Comparison of ENCODE assay signal across 8 cellular contexts in genomic region chr20:49508435-49509199, GRCh38. TPM values are rescaled to one million over a fixed set of nuclear protein-coding genes. Genes with fewer than 3 reads are reported as not detected.
DNase-seq lines count a peak whose midpoint lies in the region; ATAC-seq and TF ChIP-seq lines count a peak whose summit lies in the region.

No MANE protein-coding gene starts in this region.

- DNase-seq in DMS 273 treated with DMSO at 0.1 percent for 48 hours (lab: John Stamatoyannopoulos, UW) (peak; percentile 65), HuH-7 (ENCODE audit: low spot score) (peak; percentile 59), NOMO-1 treated with DMSO at 0.1 percent for 48 hours (lab: John Stamatoyannopoulos, UW; ENCODE audit: unreplicated experiment) (peak; percentile 62), breast epithelium (ENCODE audit: low spot score in 2 of 2) (no peak), upper lobe of left lung (no peak), activated gamma-delta T cell (lab: John Stamatoyannopoulos, UW) (no peak)
- DNase-seq in activated naive CD4-positive, alpha-beta T cell treated with anti-CD3 and anti-CD28 coated beads, Interleukin-2, amount 10 ng/mL, durations not matched to agents 7 days and 5 days, result no peak

- ATAC-seq in upper lobe of left lung (ENCODE audit: low FRiP score in 2 of 2), result no peak

- H3K27me3 ChIP-seq in breast epithelium, result no peaks in the 10 kb centered on the region
- peaks cover 0 to 3% (median 0%) of the 10 kb centered on the region in 4 donors for H3K27me3 ChIP-seq in liver (ENCODE audit: control insufficient read depth in 4 of 4, insufficient read depth in 4 of 4, low read length in 3 of 4)
- H3K27me3 ChIP-seq in upper lobe of left lung, result no peaks in the 10 kb centered on the region

- no peak overlapping the region for H3K4me3 Mint-ChIP-seq in activated naive CD4-positive, alpha-beta T cell treated with anti-CD3 and anti-CD28 coated beads, Interleukin-2, amount 10 ng/mL, durations not matched to agents 7 days and 5 days

- peak; percentile 87 to 88 for TF ChIP-seq RAD21 in liver (IDR thresholded peaks at IDR 0.05)

- H3K9ac ChIP-seq in liver (ENCODE audit: low read depth in 1 of 2, low read length in 2 of 2), result no peak overlapping the region

- peaks cover 67% of the 10 kb centered on the region for H3K27me3 Mint-ChIP-seq in activated naive CD4-positive, alpha-beta T cell treated with anti-CD3 and anti-CD28 coated beads, Interleukin-2, amount 10 ng/mL, durations not matched to agents 7 days and 5 days

- no peak overlapping the region for H3K27ac ChIP-seq in breast epithelium
- H3K27ac ChIP-seq in liver (ENCODE audit: low read depth in 1 of 2, low read length in 2 of 2), result no peak overlapping the region
- H3K27ac ChIP-seq in upper lobe of left lung, result no peak overlapping the region

- H3K36me3 ChIP-seq in breast epithelium, result no peaks in the 10 kb centered on the region
- H3K36me3 ChIP-seq in liver (ENCODE audit: control insufficient read depth in 4 of 4, insufficient read depth in 3 of 4, low read depth in 1 of 4, low read length in 3 of 4), result no peaks in the 10 kb centered on the region
- H3K36me3 ChIP-seq in upper lobe of left lung, result no peaks in the 10 kb centered on the region

- no peaks in the 10 kb centered on the region for H3K4me1 Mint-ChIP-seq in activated naive CD4-positive, alpha-beta T cell treated with anti-CD3 and anti-CD28 coated beads, Interleukin-2, amount 10 ng/mL, durations not matched to agents 7 days and 5 days

- TF ChIP-seq POLR2A in breast epithelium (IDR thresholded peaks at IDR 0.05) (no peak), upper lobe of left lung (IDR thresholded peaks at IDR 0.05) (no peak)

- peak in 2 of 3 donors; percentile 34 to 52 for TF ChIP-seq CTCF in breast epithelium (IDR thresholded peaks at IDR 0.05)
- TF ChIP-seq CTCF in liver (IDR thresholded peaks at IDR 0.05; ENCODE audit: low read depth, low read length, missing input control), result peak; percentile 54
- peak in 3 of 6 experiments; percentile 31 to 47 (median 38) for TF ChIP-seq CTCF in upper lobe of left lung (IDR thresholded peaks at IDR 0.05)

- intact Hi-C loops in breast epithelium (cut with DNase I; ENCODE audit: low total_unique reads), result no loop called here

- 50% methylated on average over 14 of the region's 14 CpGs for WGBS in liver
- WGBS in upper lobe of left lung, 2 donors, result 59 to 66% methylated on average over 13 to 14 of the region's 14 CpGs

- no peaks in the 10 kb centered on the region for H3K36me3 Mint-ChIP-seq in activated naive CD4-positive, alpha-beta T cell treated with anti-CD3 and anti-CD28 coated beads, Interleukin-2, amount 10 ng/mL, durations not matched to agents 7 days and 5 days

- no peak for TF ChIP-seq EP300 in upper lobe of left lung (IDR thresholded peaks at IDR 0.05)

- CTCF ChIA-PET in activated naive CD4-positive, alpha-beta T cell treated with anti-CD3 and anti-CD28 coated beads, Interleukin-2, amount 10 ng/mL, durations not matched to agents 7 days and 5 days (lab: Charles Lee), result interaction anchor here (1.0 to 4.2 kb wide), 9 partner anchors 10 to 174 kb away, joined by 3 to 23 read pairs (median 6); no protein-coding TSS in a partner anchor

- no peaks in the 10 kb centered on the region for H3K4me1 ChIP-seq in breast epithelium
- no peaks in the 10 kb centered on the region for H3K4me1 ChIP-seq in liver (ENCODE audit: control insufficient read depth in 4 of 4, insufficient read depth in 4 of 4, low read length in 3 of 4)
- no peaks in the 10 kb centered on the region for H3K4me1 ChIP-seq in upper lobe of left lung

- H3K9me3 ChIP-seq in breast epithelium (no peaks in the 10 kb centered on the region), liver (ENCODE audit: control insufficient read depth in 4 of 4, low read length in 3 of 4) (no peaks in the 10 kb centered on the region), upper lobe of left lung (no peaks in the 10 kb centered on the region)

- H3K9me3 Mint-ChIP-seq in activated naive CD4-positive, alpha-beta T cell treated with anti-CD3 and anti-CD28 coated beads, Interleukin-2, amount 10 ng/mL, durations not matched to agents 7 days and 5 days, result no peaks in the 10 kb centered on the region

- H3K4me3 ChIP-seq in breast epithelium (no peak overlapping the region), liver (ENCODE audit: low read depth in 1 of 3, low read length in 3 of 3) (no peak overlapping the region), upper lobe of left lung (no peak overlapping the region)

- no peak overlapping the region for H3K27ac Mint-ChIP-seq in activated naive CD4-positive, alpha-beta T cell treated with anti-CD3 and anti-CD28 coated beads, Interleukin-2, amount 10 ng/mL, durations not matched to agents 7 days and 5 days

TF ChIP-seq in liver, 16 proteins besides CTCF, POLR2A, EP300 and RAD21:
- no peak for TF ChIP-seq FOXA1 (IDR thresholded peaks at IDR 0.05)
- no peak for TF ChIP-seq ZBTB33 (IDR thresholded peaks at IDR 0.05)
- no peak for TF ChIP-seq ATF3 (IDR thresholded peaks at IDR 0.05)
- TF ChIP-seq YY1 (IDR thresholded peaks at IDR 0.05), result no peak
- no peak for TF ChIP-seq EGR1 (IDR thresholded peaks at IDR 0.05; ENCODE audit: low read depth in 2 of 2)
- TF ChIP-seq RXRA (IDR thresholded peaks at IDR 0.05), result no peak
- TF ChIP-seq FOXA2 (IDR thresholded peaks at IDR 0.05), result no peak
- no peak for TF ChIP-seq TAF1 (conservative IDR thresholded peaks at IDR 0.05)
- no peak for TF ChIP-seq NR2F2 (IDR thresholded peaks at IDR 0.05)
- no peak for TF ChIP-seq SP1 (IDR thresholded peaks at IDR 0.05)
- TF ChIP-seq HNF4A (conservative IDR thresholded peaks at IDR 0.05), result no peak
- no peak for TF ChIP-seq HNF4G (IDR thresholded peaks at IDR 0.05)
- TF ChIP-seq MAX (IDR thresholded peaks at IDR 0.05), result no peak
- no peak for TF ChIP-seq JUND (IDR thresholded peaks at IDR 0.05)
- TF ChIP-seq REST (IDR thresholded peaks at IDR 0.05), result no peak
- TF ChIP-seq GABPA (IDR thresholded peaks at IDR 0.05 in 1 of 2, conservative IDR thresholded peaks at IDR 0.05 in 1 of 2), result no peak

RNA-seq across cellular contexts. Expression of gene KCNB1, which starts 26.1 kb away (rescaled TPM):
- total RNA-seq in breast epithelium (10 to 100 TPM in 1 of 3 donors, 1 to 10 TPM in 2; 3.9 to 21.8 (median 5.1) TPM), liver (under 1 TPM; under 0.01 to 0.33 TPM), upper lobe of left lung (1 to 10 TPM in 3 of 6 donors, under 1 TPM in 3; 0.40 to 2.2 (median 0.98) TPM)
- 1 to 10 TPM; 2.5 to 3.4 TPM for polyA plus RNA-seq in liver

RNA-seq across cellular contexts. Expression of gene PTGIS, which starts 59.3 kb away (rescaled TPM):
- total RNA-seq in breast epithelium (10 to 100 TPM; 38.7 to 41.7 (median 41.0) TPM), liver (1 to 10 TPM; 2.4 to 6.3 TPM), upper lobe of left lung (10 to 100 TPM in 4 of 6 donors, 1 to 10 TPM in 2; 8.2 to 71.4 (median 18.4) TPM)
- polyA plus RNA-seq in liver, result 1 to 10 TPM; 2.2 to 5.2 TPM

Comparison
In these comparisons a context has a peak if more than half of its experiments do, and no peak if none do; other contexts are left out.
1. DNase-seq: peak in DMS 273 treated with DMSO at 0.1 percent for 48 hours (single experiment), HuH-7 (single experiment) and NOMO-1 treated with DMSO at 0.1 percent for 48 hours (single experiment); none in breast epithelium (0 of 2), upper lobe of left lung (0 of 2), activated gamma-delta T cell (single experiment) and activated naive CD4-positive, alpha-beta T cell treated with anti-CD3 and anti-CD28 coated beads, Interleukin-2, amount 10 ng/mL, durations not matched to agents 7 days and 5 days (single experiment).